Comparison of ENCODE assay signal across 20 cellular contexts in the genomic region with DNA sequence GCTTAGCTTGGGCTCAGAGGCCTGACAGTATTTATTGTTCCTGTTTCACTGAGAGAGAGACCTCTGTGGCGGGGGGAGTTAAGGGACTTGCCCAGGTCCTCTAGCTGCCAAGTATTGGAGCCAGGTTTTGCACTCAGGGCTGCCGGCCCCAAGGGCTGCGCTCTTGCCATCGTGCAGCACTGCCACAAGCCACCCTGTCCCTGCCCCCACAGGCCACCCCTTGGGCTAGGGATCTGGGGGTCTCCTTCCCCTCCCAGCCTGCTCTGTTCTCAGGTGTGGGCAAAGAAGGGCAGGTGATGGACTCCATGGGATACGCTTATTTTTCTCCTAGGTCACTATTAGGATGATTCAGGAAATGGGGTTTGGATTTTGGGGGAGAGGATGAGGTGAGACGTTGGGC. TPM values are rescaled to one million over a fixed set of nuclear protein-coding genes. Genes with fewer than 3 reads are reported as not detected.
DNase-seq lines count a peak whose midpoint lies in the region; ATAC-seq, FAIRE-seq and TF ChIP-seq lines count a peak whose summit lies in the region.
"Had no signal": no experiment of that assay in that cellular context is flagged by ENCODE, and none has a peak within 500 bp of the region (broad histone marks: within the 10 kb centered on the region; RNA-seq: fewer than 3 reads in every experiment).

No MANE protein-coding gene starts in this region.

- H3K4me3 ChIP-seq in GM23338 (no peak overlapping the region), GM12878 (no peak overlapping the region), lower lobe of right lung (no peak overlapping the region)

- peak overlapping the region; percentile 79 for H3K27ac Mint-ChIP-seq in GM23338
- H3K27ac Mint-ChIP-seq in nephron progenitor cell = peak overlapping the region; percentile 20
- no peak overlapping the region for H3K27ac Mint-ChIP-seq in activated CD8-positive, alpha-beta T cell treated with anti-CD3 and anti-CD28 coated beads, Interleukin-2, amount 10 ng/mL, durations not matched to agents 7 days and 5 days

- DNase-seq in GM23338 (ENCODE audit: low spot score) (no peak), GM12878 (ENCODE audit: low read depth, low spot score) (no peak), nephron progenitor cell (no peak), iPS-NIHi7 (ENCODE audit: extremely low spot score) (no peak), lower lobe of right lung (no peak)
- no peak for DNase-seq in stimulated activated CD8-positive, alpha-beta memory T cell treated with anti-CD3 and anti-CD28 coated beads, Interleukin-4, amount 100 ng/mL, for 48 hours
- DNase-seq in activated CD8-positive, alpha-beta T cell treated with anti-CD3 and anti-CD28 coated beads, Interleukin-2, amount 10 ng/mL, durations not matched to agents 7 days and 5 days = no peak
- DNase-seq: DMS153, DND-41, NCI-H1048, NCI-H1417, NCI-H1694, NCI-H2029 treated with DMSO at 0.1 percent for 48 hours, NCI-H2227 treated with DMSO at 0.1 percent for 48 hours, NCI-H526 treated with DMSO at 0.1 percent for 48 hours, SHP77 had no signal

- in situ Hi-C loops in GM12878 (cut with MboI) = no loop called here

- TF ChIP-seq EP300 in GM12878 (IDR thresholded peaks at IDR 0.05; ENCODE audit: borderline replicate concordance in 1 of 2, control insufficient read depth in 1 of 2, low read depth in 2 of 2, low read length in 2 of 2) = no peak

- H3F3A ChIP-seq in GM23338 (replicated peaks; ENCODE audit: low read depth) = no peaks in the 10 kb centered on the region

- H3K4me1 Mint-ChIP-seq in GM23338 = peaks cover 64% of the 10 kb centered on the region
- peaks cover 90% of the 10 kb centered on the region for H3K4me1 Mint-ChIP-seq in nephron progenitor cell
- peaks cover 3% of the 10 kb centered on the region for H3K4me1 Mint-ChIP-seq in activated CD8-positive, alpha-beta T cell treated with anti-CD3 and anti-CD28 coated beads, Interleukin-2, amount 10 ng/mL, durations not matched to agents 7 days and 5 days (ENCODE audit: low read depth)

- peaks cover 6% of the 10 kb centered on the region; the same call in 1 of the 2 replicates for H3K9me2 ChIP-seq in GM23338 (ENCODE audit: insufficient read depth)

- H3K36me3 Mint-ChIP-seq in GM23338 (ENCODE audit: low read depth) (no peaks in the 10 kb centered on the region), nephron progenitor cell (ENCODE audit: low read depth) (no peaks in the 10 kb centered on the region)
- H3K36me3 Mint-ChIP-seq in activated CD8-positive, alpha-beta T cell treated with anti-CD3 and anti-CD28 coated beads, Interleukin-2, amount 10 ng/mL, durations not matched to agents 7 days and 5 days (ENCODE audit: low read depth) = no peaks in the 10 kb centered on the region

- ATAC-seq in GM23338 = no peak
- ATAC-seq in GM12878 = peak; percentile 26
- ATAC-seq in activated CD8-positive, alpha-beta T cell treated with anti-CD3 and anti-CD28 coated beads, Interleukin-2, amount 10 ng/mL, durations not matched to agents 7 days and 5 days = no peak
- ATAC-seq in lower lobe of right lung = no peak
- ATAC-seq: Panc1 had no signal

- RAD21 ChIA-PET in GM12878 (lab: Charles Lee; ENCODE audit: unreplicated experiment) = interaction anchor here (0.6 to 16.7 kb wide), 26 partner anchors 9 to 405 kb away, joined by 3 to 215 read pairs (median 4); a partner anchor contains a TSS

- H3K27me3 Mint-ChIP-seq in GM23338 (ENCODE audit: insufficient read depth, low read depth, poor library complexity) (peaks cover 12% of the 10 kb centered on the region), nephron progenitor cell (ENCODE audit: low read depth, poor library complexity) (peaks cover 4% of the 10 kb centered on the region)
- H3K27me3 Mint-ChIP-seq in activated CD8-positive, alpha-beta T cell treated with anti-CD3 and anti-CD28 coated beads, Interleukin-2, amount 10 ng/mL, durations not matched to agents 7 days and 5 days (ENCODE audit: low read depth) = peaks cover 7% of the 10 kb centered on the region

- intact Hi-C loops in GM12878 (cut with micrococcal nuclease; ENCODE audit: unreplicated experiment) = no loop called here
- intact Hi-C loops in lower lobe of right lung (cut with DNase I) = no loop called here

- H2AFZ ChIP-seq in GM23338 (no peak overlapping the region), GM12878 (ENCODE audit: control insufficient read depth, low read depth, low read length) (no peak overlapping the region)

- H3K4me1 ChIP-seq in GM23338 (ENCODE audit: insufficient read depth) (peaks cover 44% of the 10 kb centered on the region), GM12878 (ENCODE audit: control insufficient read depth, insufficient read depth, low read length) (peaks cover 9% of the 10 kb centered on the region), lower lobe of right lung (peaks cover 7% of the 10 kb centered on the region)

- 64% methylated on average over 6 of the region's 6 CpGs for WGBS in GM12878 (ENCODE audit: insufficient coverage, insufficient replicate concordance, low lambda C conversion rate, missing lambda C conversion rate)

- H3K4me3 Mint-ChIP-seq in GM23338 (no peak overlapping the region), nephron progenitor cell (no peak overlapping the region)
- H3K4me3 Mint-ChIP-seq in activated CD8-positive, alpha-beta T cell treated with anti-CD3 and anti-CD28 coated beads, Interleukin-2, amount 10 ng/mL, durations not matched to agents 7 days and 5 days = no peak overlapping the region

- H3K9me3 ChIP-seq in GM12878 (replicated peaks; ENCODE audit: control insufficient read depth, insufficient read depth, low read length) (no peaks in the 10 kb centered on the region), lower lobe of right lung (no peaks in the 10 kb centered on the region)

- SMC1A ChIA-PET in GM12878 (lab: Charles Lee; ENCODE audit: uncharacterized antibody, unreplicated experiment) = interaction anchor here (0.6 to 19.3 kb wide), 25 partner anchors 9 to 945 kb away, joined by 3 to 304 read pairs (median 3); a partner anchor contains a TSS

- H3K9me3 Mint-ChIP-seq in GM23338 = no peaks in the 10 kb centered on the region; the same call in 2 of the 3 replicates
- no peaks in the 10 kb centered on the region for H3K9me3 Mint-ChIP-seq in nephron progenitor cell
- H3K9me3 Mint-ChIP-seq in activated CD8-positive, alpha-beta T cell treated with anti-CD3 and anti-CD28 coated beads, Interleukin-2, amount 10 ng/mL, durations not matched to agents 7 days and 5 days (ENCODE audit: insufficient read depth) = no peaks in the 10 kb centered on the region

- FAIRE-seq in GM12878 (lab: Jason Lieb, UNC) = no peak
- FAIRE-seq: H54 had no signal

- H3K79me2 ChIP-seq in GM23338 (replicated peaks; ENCODE audit: insufficient read depth) (no peaks in the 10 kb centered on the region), GM12878 (ENCODE audit: control insufficient read depth, insufficient read depth, low read length) (no peaks in the 10 kb centered on the region)

- no peaks in the 10 kb centered on the region for H4K20me1 ChIP-seq in GM23338 (replicated peaks; ENCODE audit: insufficient read depth)
- H4K20me1 ChIP-seq in GM12878 (ENCODE audit: control insufficient read depth, insufficient read depth) = no peaks in the 10 kb centered on the region

- H3K4me2 ChIP-seq in GM23338 = no peak overlapping the region
- H3K4me2 ChIP-seq in GM12878 (ENCODE audit: control insufficient read depth, insufficient read depth) = no peak overlapping the region

- H3K27me3 ChIP-seq in GM23338 (ENCODE audit: insufficient read depth) (no peaks in the 10 kb centered on the region), GM12878 (replicated peaks in 1 of 2; ENCODE audit: control insufficient read depth in 2 of 2, insufficient read depth in 2 of 2, low read length in 1 of 2) (peaks cover 0 to 3% of the 10 kb centered on the region in 2 experiments; a peak in 1 of 4 replicates), lower lobe of right lung (ENCODE audit: low read depth) (no peaks in the 10 kb centered on the region)

- TF ChIP-seq CTCF in GM23338 (conservative IDR thresholded peaks at IDR 0.05; ENCODE audit: low read depth in 2 of 2) (no peak), GM12878 (IDR thresholded peaks at IDR 0.05 in 2 of 3, conservative IDR thresholded peaks at IDR 0.05 in 1 of 3; ENCODE audit: control insufficient read depth in 2 of 3, extremely low read depth in 1 of 3, insufficient read depth in 1 of 3, low read depth in 3 of 3, low read length in 3 of 3) (no peak), nephron progenitor cell (IDR thresholded peaks at IDR 0.05) (no peak), lower lobe of right lung (IDR thresholded peaks at IDR 0.05) (no peak)

- TF ChIP-seq POLR2A in GM12878 (IDR thresholded peaks at IDR 0.05; ENCODE audit: low read depth, low read length) = no peak

- H3K27ac ChIP-seq in GM23338 (ENCODE audit: low read depth) (peak overlapping the region; percentile 68; the same call in 1 of the 2 replicates), GM12878 (ENCODE audit: control insufficient read depth, insufficient read depth) (no peak overlapping the region), lower lobe of right lung (no peak overlapping the region)
- H3K27ac ChIP-seq: RWPE1 had no signal

- H3K9ac ChIP-seq in GM12878 (ENCODE audit: control insufficient read depth, insufficient read depth, low read length) = no peak overlapping the region

- TF ChIP-seq RAD21 in GM12878 (IDR thresholded peaks at IDR 0.05; ENCODE audit: insufficient read depth, low read depth, low read length) = no peak

- no peaks in the 10 kb centered on the region for H3K36me3 ChIP-seq in GM23338 (ENCODE audit: insufficient read depth)
- H3K36me3 ChIP-seq in GM12878 (ENCODE audit: control insufficient read depth in 2 of 2, insufficient read depth in 2 of 2, low read length in 1 of 2) = no peaks in the 10 kb centered on the region
- peaks cover 7% of the 10 kb centered on the region for H3K36me3 ChIP-seq in lower lobe of right lung

- CTCF ChIA-PET in GM12878 (lab: Yijun Ruan, JAX) = interaction anchor here (0.6 to 19.8 kb wide), 31 partner anchors 9 to 406 kb away, joined by 3 to 344 read pairs (median 4); no protein-coding TSS in a partner anchor
- CTCF ChIA-PET in activated CD8-positive, alpha-beta T cell treated with anti-CD3 and anti-CD28 coated beads, Interleukin-2, amount 10 ng/mL, durations not matched to agents 7 days and 5 days (lab: Charles Lee) = interaction anchor here (0.6 to 1.8 kb wide), 5 partner anchors 37 to 406 kb away, joined by 3 to 7 read pairs (median 3); no protein-coding TSS in a partner anchor

- POLR2A ChIA-PET in GM12878 (lab: Charles Lee) = interaction anchor here (0.6 kb wide), 1 partner anchor 15 kb away, joined by 3 read pairs; no protein-coding TSS in a partner anchor
- POLR2A ChIA-PET in activated CD8-positive, alpha-beta T cell treated with anti-CD3 and anti-CD28 coated beads, Interleukin-2, amount 10 ng/mL, durations not matched to agents 7 days and 5 days (lab: Charles Lee) = no interaction called here

- no TSS peak for BruUV-seq in GM12878 (replicated peaks; lab: Mats Ljungman, UMichigan)

RNA-seq across cellular contexts. Expression of a gene that starts 8.7 kb away (rescaled TPM):
- 1.8 and 2.3 TPM in 2 replicates for total RNA-seq in GM23338 (2014; rRNA removed; shearing (Covaris generic))
- 0.80 and 1.1 TPM in 2 replicates for polyA plus RNA-seq in GM23338 (2016; fragmentation: Nextera tagmentation; extraction: Ambion mirVana)
- total RNA-seq in GM12878 (2013; cell fraction: nucleolus; rRNA removed) = 0.54 and 0.58 TPM in 2 replicates
- total RNA-seq in GM12878 (2014; rRNA removed) = 0.05 and 0.28 TPM in 2 replicates
- total RNA-seq in GM12878 (2014; rRNA removed; fragmentation: Illumina TruSeq; extraction: Trizol) = 0.04 and 0.09 TPM in 2 replicates
- 0.24 and 0.26 TPM in 2 replicates for total RNA-seq in GM12878 (2021)
- polyA plus RNA-seq in GM12878 (2011; ENCODE audit: low read depth) = 0.24 TPM
- 0.31 and 0.59 TPM in 2 replicates for polyA plus RNA-seq in GM12878 (2011; rRNA removed)
- polyA plus RNA-seq in GM12878 (2011; cell fraction: cytosol; rRNA removed) = 0.28 and 0.69 TPM in 2 replicates
- 1.7 TPM in 2 replicates for polyA plus RNA-seq in GM12878 (2011; cell fraction: nucleus; rRNA removed)
- 0.24 and 0.38 TPM in 2 replicates for polyA plus RNA-seq in GM12878 (2012)
- polyA plus RNA-seq in GM12878 (2014; fragmentation: Illumina TruSeq; extraction: Trizol) = 0.03 TPM in 2 replicates
- polyA plus RNA-seq in GM12878 (2014; fragmentation: Nextera tagmentation; extraction: Ambion mirVana) = under 1 TPM in 1 of 2 experiments, not detected in 1; 0.03 TPM
- 0.36 and 1.0 TPM in 2 replicates for polyA plus RNA-seq in GM12878 (2014; rRNA removed)
- polyA plus RNA-seq in GM12878 (2016; fragmentation: Nextera tagmentation; extraction: Ambion mirVana) = under 1 TPM; 0.09 to 0.27 TPM
- polyA minus RNA-seq in GM12878 (2011; rRNA and poly(A)+ RNA removed) = 0.44 and 2.0 TPM in 2 replicates
- 0.27 and 2.4 TPM in 2 replicates for polyA minus RNA-seq in GM12878 (2011; cell fraction: cytosol; rRNA and poly(A)+ RNA removed)
- 0.73 and 1.1 TPM in 2 replicates for polyA minus RNA-seq in GM12878 (2011; cell fraction: nucleus; rRNA and poly(A)+ RNA removed)
- total RNA-seq in activated CD8-positive, alpha-beta T cell treated with anti-CD3 and anti-CD28 coated beads, Interleukin-2, amount 10 ng/mL, durations not matched to agents 7 days and 5 days = under 1 TPM; 0.13 to 0.21 TPM
- total RNA-seq in lower lobe of right lung = 4.1 TPM
- total RNA-seq: HT-29 had no signal
